16 cellular contexts compared by ENCODE assay signal in genomic region chr19:47650695-47651094, GRCh38. TPM values are rescaled to one million over a fixed set of nuclear protein-coding genes. Genes with fewer than 3 reads are reported as not detected.
A peak's percentile ranks its signal among the peaks of the same experiment; 100 is the strongest.
DNase-seq lines count a peak whose midpoint lies in the region; ATAC-seq, FAIRE-seq and TF ChIP-seq lines count a peak whose summit lies in the region.
"Had no signal": no experiment of that assay in that cellular context is flagged by ENCODE, and none has a peak within 500 bp of the region (broad histone marks: within the 10 kb centered on the region; RNA-seq: fewer than 3 reads in every experiment).

No MANE protein-coding gene starts in this region.

- FAIRE-seq in H1 (lab: Jason Lieb, UNC): no peak
- FAIRE-seq: RCC 7860 had no signal

- no peak overlapping the region for H3K56ac ChIP-seq in H1 (replicated peaks; ENCODE audit: insufficient read length, low read depth, low read length)

- no peak for TF ChIP-seq RAD21 in H1 (IDR thresholded peaks at IDR 0.05 in 1 of 2, conservative IDR thresholded peaks at IDR 0.05 in 1 of 2; ENCODE audit: low read depth in 2 of 2, low read length in 2 of 2)

- H3K9me3 ChIP-seq in H1 (ENCODE audit: insufficient read depth in 2 of 2, low read depth in 1 of 2, low read length in 1 of 2) (peaks cover 0 to 5% of the 10 kb centered on the region in 2 experiments; a peak in 1 of 4 replicates), osteoblast (ENCODE audit: low read depth, low read length) (no peaks in the 10 kb centered on the region)

- H4K20me1 ChIP-seq in H1 (replicated peaks in 1 of 2; ENCODE audit: control insufficient read depth in 1 of 2, insufficient read depth in 2 of 2, low read length in 2 of 2) (peaks cover 15 to 34% of the 10 kb centered on the region in 2 experiments), osteoblast (ENCODE audit: insufficient read depth, low read length) (peaks cover 63% of the 10 kb centered on the region)

- H3K4me3 Mint-ChIP-seq in MCF 10A (ENCODE audit: unreplicated experiment): no peak overlapping the region

- H3K4me3 ChIP-seq in H1 (ENCODE audit: extremely low read depth in 1 of 4, insufficient read depth in 2 of 4, low read depth in 3 of 4, low read length in 4 of 4) (no peak overlapping the region), osteoblast (ENCODE audit: insufficient read depth, low read length) (no peak overlapping the region)
- H3K4me3 ChIP-seq: SJCRH30 had no signal

- H3K27ac ChIP-seq in H1 (ENCODE audit: low read depth, low read length): no peak overlapping the region
- no peak overlapping the region for H3K27ac ChIP-seq in osteoblast (ENCODE audit: low read depth, low read length)
- H3K27ac ChIP-seq: SJCRH30 had no signal

- H3K4me2 ChIP-seq in H1 (ENCODE audit: insufficient read depth in 1 of 2, low read depth in 2 of 2, low read length in 2 of 2) (no peak overlapping the region), osteoblast (ENCODE audit: insufficient read depth, low read length) (no peak overlapping the region)

- H3K27me3 ChIP-seq in H1 (replicated peaks in 1 of 4; ENCODE audit: control insufficient read depth in 3 of 4, extremely low read depth in 1 of 4, insufficient read depth in 3 of 4, low read length in 3 of 4): no peaks in the 10 kb centered on the region
- no peaks in the 10 kb centered on the region for H3K27me3 ChIP-seq in osteoblast (ENCODE audit: insufficient read depth, low read length)
- H3K27me3 ChIP-seq: SJCRH30 had no signal

- POLR2A ChIA-PET in H1 (lab: Charles Lee; ENCODE audit: partially characterized antibody) (no interaction called here), MCF 10A (lab: Yijun Ruan, JAX) (interaction anchor here (0.9 kb wide), 1 partner anchor 9 kb away, joined by 3 read pairs; no protein-coding TSS in a partner anchor)

- peaks cover 20% of the 10 kb centered on the region for H3K36me3 Mint-ChIP-seq in MCF 10A (ENCODE audit: insufficient read depth, unreplicated experiment)

- no peak overlapping the region for H4K5ac ChIP-seq in H1 (ENCODE audit: insufficient read length, low read depth, low read length)

- H2AK5ac ChIP-seq in H1 (ENCODE audit: low read depth, low read length): no peak overlapping the region

- H2BK5ac ChIP-seq in H1 (ENCODE audit: low read depth, low read length): peak overlapping the region; percentile 44; the same call in 1 of the 2 replicates

- no peaks in the 10 kb centered on the region for H3K27me3 Mint-ChIP-seq in MCF 10A (ENCODE audit: insufficient read depth, unreplicated experiment)
- H3K27me3 Mint-ChIP-seq: CD4-positive, CD25-positive, alpha-beta regulatory T cell had no signal

- H3K4ac ChIP-seq in H1 (replicated peaks; ENCODE audit: insufficient read length, low read depth, low read length): peak overlapping the region; percentile 29

- no peak overlapping the region for H3K9ac ChIP-seq in H1 (replicated peaks in 1 of 4; ENCODE audit: extremely low read depth in 1 of 4, low read depth in 3 of 4, low read length in 3 of 4)

- peaks cover 3 to 79% of the 10 kb centered on the region in 2 experiments for H3K79me2 ChIP-seq in H1 (ENCODE audit: control insufficient read depth in 1 of 2, insufficient read depth in 2 of 2, low read length in 2 of 2)
- peaks cover 90% of the 10 kb centered on the region for H3K79me2 ChIP-seq in osteoblast (ENCODE audit: insufficient read depth, low read length)

- H2BK120ac ChIP-seq in H1 (replicated peaks; ENCODE audit: low read depth, low read length): no peak overlapping the region

- H3K23ac ChIP-seq in H1 (ENCODE audit: insufficient read length): no peak overlapping the region

- no peak overlapping the region for H4K8ac ChIP-seq in H1 (ENCODE audit: extremely low read depth, insufficient read depth, low read length)

- 0 out of 2 replicates have a peak overlapping the region, but pooled peaks have one; percentile 29 for H2BK15ac ChIP-seq in H1 (ENCODE audit: low read length)

- no peaks in the 10 kb centered on the region for H3K9me3 Mint-ChIP-seq in MCF 10A (ENCODE audit: unreplicated experiment)

- peaks cover 17% of the 10 kb centered on the region for H3K4me1 Mint-ChIP-seq in MCF 10A (ENCODE audit: insufficient read depth, unreplicated experiment)

- H2BK20ac ChIP-seq in H1 (ENCODE audit: low read length): no peak overlapping the region

- H3K4me1 ChIP-seq in H1 (replicated peaks in 1 of 4; ENCODE audit: control insufficient read depth in 3 of 4, insufficient read depth in 4 of 4, low read length in 3 of 4): peaks cover 0 to 10% (median 6%) of the 10 kb centered on the region in 4 experiments; a peak in 6 of 7 replicates
- H3K4me1 ChIP-seq in osteoblast (ENCODE audit: insufficient read depth, low read length): no peaks in the 10 kb centered on the region
- H3K4me1 ChIP-seq: SJCRH30 had no signal

- peak; percentile 56 for DNase-seq in DMS 273 treated with DMSO at 0.1 percent for 48 hours (lab: John Stamatoyannopoulos, UW)
- DNase-seq in NCI-H524 (lab: John Stamatoyannopoulos, UW): peak; percentile 94 to 97
- no peak for DNase-seq in H1 (ENCODE audit: low read depth in 1 of 2, low spot score in 2 of 2)
- peak; percentile 25 for DNase-seq in osteoblast (ENCODE audit: insufficient read length, low spot score, missing footprints)
- DNase-seq in MCF 10A (ENCODE audit: unreplicated experiment): no peak
- no peak for DNase-seq in NCI-H2171 treated with DMSO at 0.1 percent for 48 hours (lab: John Stamatoyannopoulos, UW)
- DNase-seq in NCI-H526 (lab: John Stamatoyannopoulos, UW): no peak
- DNase-seq: AML-193; CD4-positive, CD25-positive, alpha-beta regulatory T cell; DND-41; GF-D8; NCI-H1436; SJCRH30 had no signal

- ATAC-seq in GM18868 (IDR thresholded peaks at IDR 0.05; ENCODE audit: unreplicated experiment): no peak
- ATAC-seq: HCT116 had no signal

- H3K23me2 ChIP-seq in H1 (ENCODE audit: low read depth, low read length): no peaks in the 10 kb centered on the region

- peaks cover 17% of the 10 kb centered on the region for H3K79me1 ChIP-seq in H1 (ENCODE audit: low read depth, low read length)

- 93% methylated on average over 6 of the region's 6 CpGs; no CpG with 5 or more reads in 1 of the 2 experiments for WGBS in H1 (ENCODE audit: extremely low coverage in 1 of 2, insufficient coverage in 1 of 2, insufficient read length in 1 of 2, insufficient replicate concordance in 2 of 2, low coverage in 1 of 2, low lambda C conversion rate in 2 of 2, missing lambda C conversion rate in 1 of 2), 2 experiments

- TF ChIP-seq EP300 in H1 (IDR thresholded peaks at IDR 0.05; ENCODE audit: borderline replicate concordance in 1 of 2, low read depth in 2 of 2, low read length in 2 of 2): no peak

- H2BK12ac ChIP-seq in H1 (ENCODE audit: low read depth, low read length): no peak overlapping the region

- CTCF ChIA-PET in H1 (lab: Charles Lee; ENCODE audit: partially characterized antibody): interaction anchor here (1.2 kb wide), 1 partner anchor 17 kb away, joined by 4 read pairs; no protein-coding TSS in a partner anchor
- CTCF ChIA-PET in MCF 10A (lab: Yijun Ruan, JAX): no interaction called here

- no peak overlapping the region for H3K27ac Mint-ChIP-seq in MCF 10A (ENCODE audit: low read depth, unreplicated experiment)

- no peak overlapping the region for H4K91ac ChIP-seq in H1 (replicated peaks; ENCODE audit: insufficient read length, low read length)

- H3K18ac ChIP-seq in H1 (ENCODE audit: extremely low read depth, low read length): no peak overlapping the region

- peaks cover 0 to 7% (median 0%) of the 10 kb centered on the region in 4 experiments; a peak in 2 of 8 replicates for H3K36me3 ChIP-seq in H1 (ENCODE audit: control insufficient read depth in 2 of 4, insufficient read depth in 4 of 4, low read length in 3 of 4)
- H3K36me3 ChIP-seq in osteoblast (ENCODE audit: insufficient read depth, low read length): peaks cover 8% of the 10 kb centered on the region

- no TSS peak for BruUV-seq in MCF 10A (replicated peaks; lab: Mats Ljungman, UMichigan)

- no peak overlapping the region for H3K14ac ChIP-seq in H1 (ENCODE audit: insufficient read length)

- H2AFZ ChIP-seq in H1 (ENCODE audit: low read length): no peak overlapping the region
- H2AFZ ChIP-seq in osteoblast (ENCODE audit: low read length): no peak overlapping the region

- TF ChIP-seq CTCF in H1 (IDR thresholded peaks at IDR 0.05; ENCODE audit: control extremely low read depth in 1 of 3, insufficient read depth in 1 of 3, low read depth in 1 of 3, low read length in 3 of 3): no peak
- TF ChIP-seq CTCF in osteoblast (IDR thresholded peaks at IDR 0.05; ENCODE audit: extremely low read depth, low read depth, low read length): no peak
- TF ChIP-seq CTCF in MCF 10A (IDR thresholded peaks at IDR 0.05; ENCODE audit: unreplicated experiment): no peak

- no peak for TF ChIP-seq POLR2A in H1 (IDR thresholded peaks at IDR 0.05; ENCODE audit: control extremely low read depth in 1 of 2, low read depth in 2 of 2, low read length in 2 of 2)

- intact Hi-C loops in MCF 10A (cut with micrococcal nuclease): no loop called here

TF ChIP-seq in H1, 55 proteins besides CTCF, POLR2A, EP300 and RAD21:
- TF ChIP-seq BACH1 (IDR thresholded peaks at IDR 0.05; ENCODE audit: low read length) (no peak), HDAC2 (IDR thresholded peaks at IDR 0.05; ENCODE audit: borderline replicate concordance in 1 of 2, low read depth in 2 of 2, low read length in 2 of 2) (no peak), FOSL1 (IDR thresholded peaks at IDR 0.05; ENCODE audit: insufficient read depth, low read depth, low read length) (no peak), TEAD4 (IDR thresholded peaks at IDR 0.05; ENCODE audit: low read depth, low read length) (no peak), SIRT6 (IDR thresholded peaks at IDR 0.05; ENCODE audit: low read length) (no peak), KDM4A (IDR thresholded peaks at IDR 0.05; ENCODE audit: low read depth, low read length, severe bottlenecking) (no peak), SIX5 (IDR thresholded peaks at IDR 0.05; ENCODE audit: low read depth, low read length) (no peak), HDAC6 (IDR thresholded peaks at IDR 0.05; ENCODE audit: low read depth, low read length) (no peak)
- TF ChIP-seq, protein P1, sequence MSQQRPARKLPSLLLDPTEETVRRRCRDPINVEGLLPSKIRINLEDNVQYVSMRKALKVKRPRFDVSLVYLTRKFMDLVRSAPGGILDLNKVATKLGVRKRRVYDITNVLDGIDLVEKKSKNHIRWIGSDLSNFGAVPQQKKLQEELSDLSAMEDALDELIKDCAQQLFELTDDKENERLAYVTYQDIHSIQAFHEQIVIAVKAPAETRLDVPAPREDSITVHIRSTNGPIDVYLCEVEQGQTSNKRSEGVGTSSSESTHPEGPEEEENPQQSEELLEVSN (IDR thresholded peaks at IDR 0.05): no peak

RNA-seq across cellular contexts. Expression of gene BICRA, which starts 41.8 kb away (rescaled TPM):
- 29.2 and 30.0 TPM in 2 replicates for total RNA-seq in H1 (2021; fragmentation: NEBNext Ultra II Directional; extraction: Animal tissue kit (Norgen Biotek cat#: 25700))
- 1.5 and 3.8 TPM in 2 replicates for polyA plus RNA-seq in H1 (2011; rRNA removed)
- 2.8 TPM for polyA plus RNA-seq in H1 (2011; cell fraction: cytosol; rRNA removed)
- 6.5 TPM for polyA plus RNA-seq in H1 (2011; cell fraction: nucleus; rRNA removed)
- 18.9 to 23.4 TPM (median 22.8 TPM) in 4 replicates for polyA plus RNA-seq in H1 (2012, experiment 1 of 2)
- 15.5 TPM for polyA plus RNA-seq in H1 (2012, experiment 2 of 2)
- 11.9 TPM for polyA plus RNA-seq in H1 (2013, experiment 1 of 2)
- 11.1 TPM for polyA plus RNA-seq in H1 (2013, experiment 2 of 2)
- 5.0 and 6.5 TPM in 2 replicates for polyA minus RNA-seq in H1 (2011; rRNA and poly(A)+ RNA removed)
- 10.6 TPM for polyA minus RNA-seq in H1 (2011; cell fraction: cytosol; rRNA and poly(A)+ RNA removed)
- 11.7 TPM for polyA minus RNA-seq in H1 (2011; cell fraction: nucleus; rRNA and poly(A)+ RNA removed)
- total RNA-seq in osteoblast (3.8 and 4.7 TPM in 2 replicates), MCF 10A (2022) (13.1 and 16.8 TPM in 2 replicates)

Comparison
In these comparisons a context has a peak if more than half of its experiments do, and no peak if none do; other contexts are left out.
1. DNase-seq: peak in DMS 273 treated with DMSO at 0.1 percent for 48 hours (single experiment), NCI-H524 (2 of 2) and osteoblast (single experiment); none in H1 (0 of 2), MCF 10A (single experiment), NCI-H2171 treated with DMSO at 0.1 percent for 48 hours (single experiment) and NCI-H526 (0 of 2).